Comparison of ENCODE assay signal across 2 cellular contexts in the genomic region with DNA sequence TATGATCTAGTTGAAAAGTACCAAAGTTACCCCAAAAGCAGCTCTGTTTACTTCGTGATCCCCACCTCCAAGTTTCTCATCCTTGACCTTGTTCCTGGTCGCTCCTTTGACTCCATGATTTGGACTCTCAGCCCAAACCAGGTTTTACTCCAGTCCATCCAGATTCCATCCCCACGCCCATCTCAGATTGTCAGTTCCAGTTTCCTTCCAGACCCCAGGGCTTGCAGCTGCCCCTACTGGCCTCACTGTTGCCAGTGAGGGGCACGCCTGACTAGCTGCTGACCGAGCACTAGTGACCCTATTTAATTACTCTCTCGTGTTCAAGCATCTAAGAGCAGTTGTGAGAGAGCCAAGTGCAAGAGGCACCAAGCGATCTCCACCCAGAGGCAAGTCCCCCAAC.
A peak's percentile ranks its signal among the peaks of the same experiment; 100 is the strongest.
TF ChIP-seq lines count a peak whose summit lies in the region.

No MANE protein-coding gene starts in this region.

TF ChIP-seq in HCT116, 20 proteins besides CTCF, POLR2A, EP300 and RAD21:
- TF ChIP-seq, protein P1, sequence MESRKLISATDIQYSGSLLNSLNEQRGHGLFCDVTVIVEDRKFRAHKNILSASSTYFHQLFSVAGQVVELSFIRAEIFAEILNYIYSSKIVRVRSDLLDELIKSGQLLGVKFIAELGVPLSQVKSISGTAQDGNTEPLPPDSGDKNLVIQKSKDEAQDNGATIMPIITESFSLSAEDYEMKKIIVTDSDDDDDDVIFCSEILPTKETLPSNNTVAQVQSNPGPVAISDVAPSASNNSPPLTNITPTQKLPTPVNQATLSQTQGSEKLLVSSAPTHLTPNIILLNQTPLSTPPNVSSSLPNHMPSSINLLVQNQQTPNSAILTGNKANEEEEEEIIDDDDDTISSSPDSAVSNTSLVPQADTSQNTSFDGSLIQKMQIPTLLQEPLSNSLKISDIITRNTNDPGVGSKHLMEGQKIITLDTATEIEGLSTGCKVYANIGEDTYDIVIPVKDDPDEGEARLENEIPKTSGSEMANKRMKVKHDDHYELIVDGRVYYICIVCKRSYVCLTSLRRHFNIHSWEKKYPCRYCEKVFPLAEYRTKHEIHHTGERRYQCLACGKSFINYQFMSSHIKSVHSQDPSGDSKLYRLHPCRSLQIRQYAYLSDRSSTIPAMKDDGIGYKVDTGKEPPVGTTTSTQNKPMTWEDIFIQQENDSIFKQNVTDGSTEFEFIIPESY (IDR thresholded peaks at IDR 0.05; ENCODE audit: extremely low read depth, insufficient replicate concordance, low read length), result no peak
- TF ChIP-seq EGR1 (IDR thresholded peaks at IDR 0.05; ENCODE audit: low read depth), result no peak
- TF ChIP-seq, protein P2, sequence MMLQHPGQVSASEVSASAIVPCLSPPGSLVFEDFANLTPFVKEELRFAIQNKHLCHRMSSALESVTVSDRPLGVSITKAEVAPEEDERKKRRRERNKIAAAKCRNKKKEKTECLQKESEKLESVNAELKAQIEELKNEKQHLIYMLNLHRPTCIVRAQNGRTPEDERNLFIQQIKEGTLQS (IDR thresholded peaks at IDR 0.05), result no peak
- no peak for TF ChIP-seq EZH2 (IDR thresholded peaks at IDR 0.05)
- no peak for TF ChIP-seq ELF1 (IDR thresholded peaks at IDR 0.05; ENCODE audit: borderline replicate concordance, low read depth)
- TF ChIP-seq JUND (IDR thresholded peaks at IDR 0.05), result no peak
- TF ChIP-seq, protein P3, sequence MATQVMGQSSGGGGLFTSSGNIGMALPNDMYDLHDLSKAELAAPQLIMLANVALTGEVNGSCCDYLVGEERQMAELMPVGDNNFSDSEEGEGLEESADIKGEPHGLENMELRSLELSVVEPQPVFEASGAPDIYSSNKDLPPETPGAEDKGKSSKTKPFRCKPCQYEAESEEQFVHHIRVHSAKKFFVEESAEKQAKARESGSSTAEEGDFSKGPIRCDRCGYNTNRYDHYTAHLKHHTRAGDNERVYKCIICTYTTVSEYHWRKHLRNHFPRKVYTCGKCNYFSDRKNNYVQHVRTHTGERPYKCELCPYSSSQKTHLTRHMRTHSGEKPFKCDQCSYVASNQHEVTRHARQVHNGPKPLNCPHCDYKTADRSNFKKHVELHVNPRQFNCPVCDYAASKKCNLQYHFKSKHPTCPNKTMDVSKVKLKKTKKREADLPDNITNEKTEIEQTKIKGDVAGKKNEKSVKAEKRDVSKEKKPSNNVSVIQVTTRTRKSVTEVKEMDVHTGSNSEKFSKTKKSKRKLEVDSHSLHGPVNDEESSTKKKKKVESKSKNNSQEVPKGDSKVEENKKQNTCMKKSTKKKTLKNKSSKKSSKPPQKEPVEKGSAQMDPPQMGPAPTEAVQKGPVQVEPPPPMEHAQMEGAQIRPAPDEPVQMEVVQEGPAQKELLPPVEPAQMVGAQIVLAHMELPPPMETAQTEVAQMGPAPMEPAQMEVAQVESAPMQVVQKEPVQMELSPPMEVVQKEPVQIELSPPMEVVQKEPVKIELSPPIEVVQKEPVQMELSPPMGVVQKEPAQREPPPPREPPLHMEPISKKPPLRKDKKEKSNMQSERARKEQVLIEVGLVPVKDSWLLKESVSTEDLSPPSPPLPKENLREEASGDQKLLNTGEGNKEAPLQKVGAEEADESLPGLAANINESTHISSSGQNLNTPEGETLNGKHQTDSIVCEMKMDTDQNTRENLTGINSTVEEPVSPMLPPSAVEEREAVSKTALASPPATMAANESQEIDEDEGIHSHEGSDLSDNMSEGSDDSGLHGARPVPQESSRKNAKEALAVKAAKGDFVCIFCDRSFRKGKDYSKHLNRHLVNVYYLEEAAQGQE (IDR thresholded peaks at IDR 0.05; ENCODE audit: low read depth), result no peak
- no peak for TF ChIP-seq SP1 (IDR thresholded peaks at IDR 0.05; ENCODE audit: low read depth)
- TF ChIP-seq, protein P4, sequence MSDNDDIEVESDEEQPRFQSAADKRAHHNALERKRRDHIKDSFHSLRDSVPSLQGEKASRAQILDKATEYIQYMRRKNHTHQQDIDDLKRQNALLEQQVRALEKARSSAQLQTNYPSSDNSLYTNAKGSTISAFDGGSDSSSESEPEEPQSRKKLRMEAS (IDR thresholded peaks at IDR 0.05), result no peak
- no peak for TF ChIP-seq SRF (IDR thresholded peaks at IDR 0.05; ENCODE audit: low read depth)
- TF ChIP-seq FOSL1 (IDR thresholded peaks at IDR 0.05; ENCODE audit: low read depth), result no peak
- no peak for TF ChIP-seq ZNF274 (IDR thresholded peaks at IDR 0.05; ENCODE audit: low read depth, low read length)

TF ChIP-seq in H1, 55 proteins besides CTCF, POLR2A, EP300 and RAD21:
- TF ChIP-seq CEBPB (IDR thresholded peaks at IDR 0.05; ENCODE audit: low read depth, low read length) (no peak), GTF2F1 (IDR thresholded peaks at IDR 0.05; ENCODE audit: borderline replicate concordance, low read depth, low read length) (no peak), SP1 (IDR thresholded peaks at IDR 0.05; ENCODE audit: low read depth, low read length) (peak; percentile 36; the same call in 1 of the 2 replicates)
